ENCODE assay signal across 8 cellular contexts in the genomic region with DNA sequence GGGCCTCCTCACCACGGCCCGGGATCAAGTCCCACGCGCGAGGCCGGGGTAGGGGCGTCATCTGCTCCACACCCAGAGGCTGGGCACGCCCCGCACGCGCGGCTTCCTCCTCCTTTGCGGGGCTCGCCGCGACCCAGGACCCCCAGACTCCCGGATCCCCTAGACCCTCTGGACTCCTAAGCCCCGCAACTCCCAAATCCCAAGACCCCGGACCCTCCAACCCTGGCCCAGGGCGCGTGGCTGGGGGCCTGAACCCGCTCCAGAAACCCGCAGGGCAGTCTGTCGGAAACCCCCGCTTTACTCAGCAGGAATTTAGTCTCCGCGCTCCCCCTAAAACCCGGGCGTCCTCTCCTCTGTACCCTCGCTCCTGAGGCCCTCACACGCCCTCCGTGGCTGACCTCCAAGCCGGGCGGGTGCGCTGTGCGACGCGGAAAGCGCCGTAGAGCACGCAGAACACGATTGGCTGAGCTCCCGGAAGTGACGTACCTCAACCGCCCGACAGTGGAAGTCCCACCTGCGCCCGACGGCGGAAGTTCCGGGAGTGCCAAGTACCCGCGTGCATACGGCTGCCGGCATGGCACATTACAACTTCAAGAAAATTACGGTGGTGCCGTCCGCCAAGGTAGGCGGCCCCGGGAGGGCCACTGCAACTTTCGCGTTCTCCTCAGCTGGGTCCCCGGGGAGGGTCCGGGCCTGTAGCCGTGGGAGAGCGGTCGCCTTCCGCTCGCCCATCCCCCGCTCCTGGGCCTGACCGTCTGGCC.
DNase-seq lines count a peak whose midpoint lies in the region; ATAC-seq and TF ChIP-seq lines count a peak whose summit lies in the region.

A gene (plus strand): TSS at position 529 of the 761 bp plus-strand sequence. CDS start 46 bp downstream, at position 575.

- DNase-seq in NCI-H187 treated with DMSO at 0.1 percent for 48 hours (lab: John Stamatoyannopoulos, UW) (peak; percentile 67), T-helper 9 cell (peak; percentile 95), astrocyte of the hippocampus (ENCODE audit: low read depth, low spot score) (peak; percentile 99), hippocampal formation (lab: John Stamatoyannopoulos, UW) (peak; percentile 94 to 95), retina (peak; percentile 96), cortex of kidney (lab: John Stamatoyannopoulos, UW) (no peak)

- ATAC-seq in GM18505 (IDR thresholded peaks at IDR 0.05; ENCODE audit: unreplicated experiment) (peak; percentile 96), HG02970 (IDR thresholded peaks at IDR 0.05; ENCODE audit: low FRiP score, unreplicated experiment) (peak; percentile 93)

- TF ChIP-seq POLR2A in GM18505 (IDR thresholded peaks at IDR 0.05; ENCODE audit: borderline replicate concordance, extremely low read depth, insufficient read depth, insufficient read length): peak; percentile 80
